ENCODE assay signal across 24 cellular contexts in the genomic region with DNA sequence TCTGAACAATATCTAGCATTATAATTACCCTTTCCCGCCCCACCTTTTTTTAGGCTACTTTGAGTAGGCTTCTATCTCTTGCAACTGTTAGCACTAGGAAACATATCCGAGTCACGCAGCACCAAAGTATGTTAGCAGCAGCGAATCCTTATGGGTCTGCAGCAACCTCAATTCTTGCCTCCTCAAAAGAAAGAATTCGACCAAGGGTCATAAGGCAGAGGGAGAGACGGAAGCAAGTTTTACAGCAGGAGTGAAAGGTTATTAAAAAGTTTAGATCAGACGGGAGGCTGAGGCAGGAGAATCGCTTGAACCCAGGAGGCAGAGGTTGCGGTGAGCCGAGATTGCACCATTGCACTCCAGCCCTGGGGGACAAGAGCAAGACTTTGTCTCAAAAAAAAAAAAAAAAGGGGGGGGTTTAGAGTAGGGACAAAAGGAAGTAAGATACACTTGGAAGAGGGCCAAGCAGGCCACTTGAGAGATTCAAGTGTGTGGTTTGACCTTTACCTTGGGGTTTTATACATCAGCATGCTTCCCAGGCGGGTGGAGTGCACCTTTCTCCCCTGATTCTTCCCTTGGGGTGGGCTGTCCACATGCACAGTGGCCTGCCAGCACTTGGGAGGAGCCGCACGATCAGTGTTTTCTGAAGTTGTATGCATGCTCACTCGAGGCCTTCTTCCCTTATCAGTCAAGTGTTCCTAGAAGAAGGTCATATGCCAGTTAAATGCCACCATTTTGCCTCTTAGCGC.
DNase-seq lines count a peak whose midpoint lies in the region; ATAC-seq and TF ChIP-seq lines count a peak whose summit lies in the region.
"Had no signal": no experiment of that assay in that cellular context is flagged by ENCODE, and none has a peak within 500 bp of the region (broad histone marks: within the 10 kb centered on the region; RNA-seq: fewer than 3 reads in every experiment).

No MANE protein-coding gene starts in this region.

- ATAC-seq in activated T-helper 17 cell treated with anti-CD3 and anti-CD28 coated beads, Interleukin-2, amount 50 U/mL, for 72 hours (replicated peaks): peak; percentile 12
- ATAC-seq in gastroesophageal sphincter: no peak
- ATAC-seq: heart left ventricle; left lobe of liver; natural killer cell treated with Interleukin-12 subunit alpha and Interleukin-12 subunit beta and Interleukin-15 and Interleukin-18, amount 100 ng/mL, for 72 hours had no signal

- TF ChIP-seq CTCF in gastroesophageal sphincter (IDR thresholded peaks at IDR 0.05): no peak

- no peak for TF ChIP-seq POLR2A in gastroesophageal sphincter (IDR thresholded peaks at IDR 0.05)

- peaks cover 6% of the 10 kb centered on the region for H3K4me1 Mint-ChIP-seq in activated T-helper 17 cell treated with anti-CD3 and anti-CD28 coated beads, Interleukin-2, amount 50 U/mL, for 72 hours

- no peaks in the 10 kb centered on the region for H3K36me3 ChIP-seq in gastroesophageal sphincter
- H3K36me3 ChIP-seq: BLaER1, heart left ventricle, sigmoid colon had no signal

- no peak overlapping the region for H3K27ac ChIP-seq in gastroesophageal sphincter
- H3K27ac ChIP-seq: BLaER1, heart left ventricle, sigmoid colon had no signal

- H3K36me3 Mint-ChIP-seq in activated T-helper 17 cell treated with anti-CD3 and anti-CD28 coated beads, Interleukin-2, amount 50 U/mL, for 72 hours (ENCODE audit: low read depth): peaks cover 1% of the 10 kb centered on the region
- H3K36me3 Mint-ChIP-seq: IgD-negative memory B cell; mesothelial cell of epicardium; natural killer cell treated with Interleukin-12 subunit alpha and Interleukin-12 subunit beta and Interleukin-15 and Interleukin-18, amount 100 ng/mL, for 72 hours had no signal

- H3K9me3 Mint-ChIP-seq in activated T-helper 17 cell treated with anti-CD3 and anti-CD28 coated beads, Interleukin-2, amount 50 U/mL, for 72 hours: peaks cover 12% of the 10 kb centered on the region
- H3K9me3 Mint-ChIP-seq: natural killer cell treated with Interleukin-12 subunit alpha and Interleukin-12 subunit beta and Interleukin-15 and Interleukin-18, amount 100 ng/mL, for 72 hours had no signal

- intact Hi-C loops in posterior vena cava (cut with DNase I): loop anchor here (1.0 to 10.0 kb wide), 2 partner anchors 9 to 108 kb away; no protein-coding TSS in a partner anchor

- H3K27me3 ChIP-seq in gastroesophageal sphincter: no peaks in the 10 kb centered on the region
- H3K27me3 ChIP-seq: BLaER1, heart left ventricle, sigmoid colon had no signal

- DNase-seq in COLO668 (lab: John Stamatoyannopoulos, UW; ENCODE audit: unreplicated experiment) (peak; percentile 21), HK-2 (ENCODE audit: unreplicated experiment) (peak; percentile 13), NCI-H2196 treated with DMSO at 0.1 percent for 48 hours (lab: John Stamatoyannopoulos, UW; ENCODE audit: unreplicated experiment) (peak; percentile 30), GM19240 (ENCODE audit: insufficient read length, low spot score) (no peak), posterior vena cava (ENCODE audit: low spot score) (no peak), OCI-M2 (lab: John Stamatoyannopoulos, UW; ENCODE audit: unreplicated experiment) (no peak)
- DNase-seq: ACHN; activated CD4-positive, alpha-beta T cell treated with anti-CD3 and anti-CD28 coated beads for 1 hour; activated naive CD4-positive, alpha-beta T cell treated with anti-CD3 and anti-CD28 coated beads, Interleukin-2, amount 50 U/mL, for 16 hours; activated T-cell treated with anti-CD3 and anti-CD28 coated beads, Interleukin-2, amount 50 U/mL, for 48 hours; heart left ventricle; MM.1S; NCI-H1694 treated with DMSO at 0.1 percent for 48 hours; NCI-H69; SHP77; sigmoid colon; substantia nigra had no signal

- peaks cover 3% of the 10 kb centered on the region for H3K27me3 Mint-ChIP-seq in activated T-helper 17 cell treated with anti-CD3 and anti-CD28 coated beads, Interleukin-2, amount 50 U/mL, for 72 hours

- no peak overlapping the region for H3K4me3 Mint-ChIP-seq in activated T-helper 17 cell treated with anti-CD3 and anti-CD28 coated beads, Interleukin-2, amount 50 U/mL, for 72 hours
- H3K4me3 Mint-ChIP-seq: IgD-negative memory B cell; mesothelial cell of epicardium; natural killer cell treated with Interleukin-12 subunit alpha and Interleukin-12 subunit beta and Interleukin-15 and Interleukin-18, amount 100 ng/mL, for 72 hours had no signal

- no peak for TF ChIP-seq EP300 in gastroesophageal sphincter (IDR thresholded peaks at IDR 0.05)

- no peak overlapping the region for H3K27ac Mint-ChIP-seq in activated T-helper 17 cell treated with anti-CD3 and anti-CD28 coated beads, Interleukin-2, amount 50 U/mL, for 72 hours
- H3K27ac Mint-ChIP-seq: IgD-negative memory B cell; mesothelial cell of epicardium; natural killer cell treated with Interleukin-12 subunit alpha and Interleukin-12 subunit beta and Interleukin-15 and Interleukin-18, amount 100 ng/mL, for 72 hours had no signal

- H3K4me1 ChIP-seq in gastroesophageal sphincter: no peaks in the 10 kb centered on the region
- H3K4me1 ChIP-seq: BLaER1, heart left ventricle had no signal

- WGBS in gastroesophageal sphincter (ENCODE audit: low coverage in 1 of 2), 2 donors: 88 to 89% methylated on average over 14 to 15 of the region's 15 CpGs

- no peaks in the 10 kb centered on the region for H3K9me3 ChIP-seq in gastroesophageal sphincter
- H3K9me3 ChIP-seq: heart left ventricle, sigmoid colon had no signal

- no peak overlapping the region for H3K4me3 ChIP-seq in gastroesophageal sphincter
- H3K4me3 ChIP-seq: BLaER1, heart left ventricle, sigmoid colon had no signal

Comparison
In these comparisons a context has a peak if more than half of its experiments do, and no peak if none do; other contexts are left out.
1. DNase-seq: peak in COLO668 (single experiment), HK-2 (single experiment) and NCI-H2196 treated with DMSO at 0.1 percent for 48 hours (single experiment); none in GM19240 (single experiment), posterior vena cava (single experiment) and OCI-M2 (single experiment).